1 cellular context compared by ENCODE assay signal in the genomic region with DNA sequence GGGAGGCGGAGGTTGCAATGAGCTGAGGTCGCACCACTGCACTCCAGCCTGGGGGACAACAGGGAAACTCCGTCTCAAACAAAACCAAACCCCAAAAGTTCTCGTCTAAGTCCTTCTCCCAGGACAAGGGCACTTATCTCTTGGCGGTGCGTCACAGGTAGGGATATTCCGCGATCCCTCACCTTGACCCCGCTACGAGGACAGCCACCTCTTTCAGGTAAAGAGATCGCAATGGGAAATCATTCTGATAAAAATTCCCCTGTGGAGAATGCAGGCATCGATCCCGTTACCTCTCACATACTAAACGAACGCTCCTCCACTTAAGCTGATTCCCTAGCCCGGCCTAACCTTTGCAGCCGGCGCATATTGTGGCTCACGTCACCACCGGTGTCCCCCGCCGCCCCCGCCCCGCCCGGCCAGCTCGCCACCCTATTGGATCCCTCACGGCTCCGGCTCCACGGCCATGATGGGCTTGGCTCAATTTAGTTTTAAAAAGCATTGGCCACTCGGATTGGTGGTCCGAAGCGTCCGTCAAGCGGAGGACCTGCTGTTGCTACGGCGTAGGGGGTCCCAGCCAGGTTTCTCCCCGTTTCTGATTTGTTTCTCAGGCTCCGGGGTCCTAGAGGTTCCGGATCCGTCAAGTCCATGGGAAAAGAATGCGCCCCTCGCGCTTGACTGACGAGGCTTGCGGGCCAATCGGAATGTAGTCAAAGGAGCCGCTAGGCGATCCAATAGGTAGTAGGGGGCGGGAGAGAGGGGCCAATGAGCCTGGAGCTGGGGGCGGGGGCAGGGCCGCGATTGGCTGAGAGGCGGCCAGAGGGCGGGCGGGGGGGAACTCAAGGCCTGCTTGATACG.
TF ChIP-seq lines count a peak whose summit lies in the region.

No MANE protein-coding gene starts in this region.

TF ChIP-seq in HepG2, 621 proteins besides CTCF, POLR2A, EP300 and RAD21 (continued from another document and continues in another):
- TF ChIP-seq, protein P1, sequence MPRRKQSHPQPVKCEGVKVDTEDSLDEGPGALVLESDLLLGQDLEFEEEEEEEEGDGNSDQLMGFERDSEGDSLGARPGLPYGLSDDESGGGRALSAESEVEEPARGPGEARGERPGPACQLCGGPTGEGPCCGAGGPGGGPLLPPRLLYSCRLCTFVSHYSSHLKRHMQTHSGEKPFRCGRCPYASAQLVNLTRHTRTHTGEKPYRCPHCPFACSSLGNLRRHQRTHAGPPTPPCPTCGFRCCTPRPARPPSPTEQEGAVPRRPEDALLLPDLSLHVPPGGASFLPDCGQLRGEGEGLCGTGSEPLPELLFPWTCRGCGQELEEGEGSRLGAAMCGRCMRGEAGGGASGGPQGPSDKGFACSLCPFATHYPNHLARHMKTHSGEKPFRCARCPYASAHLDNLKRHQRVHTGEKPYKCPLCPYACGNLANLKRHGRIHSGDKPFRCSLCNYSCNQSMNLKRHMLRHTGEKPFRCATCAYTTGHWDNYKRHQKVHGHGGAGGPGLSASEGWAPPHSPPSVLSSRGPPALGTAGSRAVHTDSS (CRISPR knock-in tag; conservative IDR thresholded peaks at IDR 0.05), result no peak
- TF ChIP-seq RBM39 (IDR thresholded peaks at IDR 0.05; ENCODE audit: low read depth, low read length, poor library complexity, severe bottlenecking) (peak; percentile 32), RFX3 (CRISPR knock-in tag; IDR thresholded peaks at IDR 0.05) (no peak), ZNF83 (CRISPR knock-in tag; IDR thresholded peaks at IDR 0.05; ENCODE audit: borderline replicate concordance) (no peak), NFKB2 (CRISPR knock-in tag; IDR thresholded peaks at IDR 0.05; ENCODE audit: borderline replicate concordance) (0 out of 2 replicates have a peak, but pooled peaks have one; percentile 17), ZNF333 (CRISPR knock-in tag; IDR thresholded peaks at IDR 0.05; ENCODE audit: borderline replicate concordance) (no peak), ZNF335 (CRISPR knock-in tag; IDR thresholded peaks at IDR 0.05) (peak; percentile 81), NFYB (CRISPR knock-in tag; IDR thresholded peaks at IDR 0.05) (peak; percentile 81), ATF7-NPFF (CRISPR knock-in tag; IDR thresholded peaks at IDR 0.05; ENCODE audit: low read depth) (0 out of 2 replicates have a peak, but pooled peaks have one; percentile 41), MAFF (IDR thresholded peaks at IDR 0.05; ENCODE audit: low read depth, low read length) (no peak), TBX3 (IDR thresholded peaks at IDR 0.05; ENCODE audit: borderline replicate concordance) (no peak), ZSCAN29 (CRISPR knock-in tag; conservative IDR thresholded peaks at IDR 0.05) (0 out of 2 replicates have a peak, but pooled peaks have one; percentile 20), ZNF337 (CRISPR knock-in tag; IDR thresholded peaks at IDR 0.05; ENCODE audit: borderline replicate concordance, low read depth) (no peak), SP4 (CRISPR knock-in tag; IDR thresholded peaks at IDR 0.05) (peak; percentile 71), ZBTB7B (CRISPR knock-in tag; IDR thresholded peaks at IDR 0.05) (peak; percentile 62; the same call in 1 of the 2 replicates)
- TF ChIP-seq, protein P2, sequence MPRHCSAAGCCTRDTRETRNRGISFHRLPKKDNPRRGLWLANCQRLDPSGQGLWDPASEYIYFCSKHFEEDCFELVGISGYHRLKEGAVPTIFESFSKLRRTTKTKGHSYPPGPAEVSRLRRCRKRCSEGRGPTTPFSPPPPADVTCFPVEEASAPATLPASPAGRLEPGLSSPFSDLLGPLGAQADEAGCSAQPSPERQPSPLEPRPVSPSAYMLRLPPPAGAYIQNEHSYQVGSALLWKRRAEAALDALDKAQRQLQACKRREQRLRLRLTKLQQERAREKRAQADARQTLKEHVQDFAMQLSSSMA (CRISPR knock-in tag; IDR thresholded peaks at IDR 0.05), result no peak
- TF ChIP-seq, protein P3, sequence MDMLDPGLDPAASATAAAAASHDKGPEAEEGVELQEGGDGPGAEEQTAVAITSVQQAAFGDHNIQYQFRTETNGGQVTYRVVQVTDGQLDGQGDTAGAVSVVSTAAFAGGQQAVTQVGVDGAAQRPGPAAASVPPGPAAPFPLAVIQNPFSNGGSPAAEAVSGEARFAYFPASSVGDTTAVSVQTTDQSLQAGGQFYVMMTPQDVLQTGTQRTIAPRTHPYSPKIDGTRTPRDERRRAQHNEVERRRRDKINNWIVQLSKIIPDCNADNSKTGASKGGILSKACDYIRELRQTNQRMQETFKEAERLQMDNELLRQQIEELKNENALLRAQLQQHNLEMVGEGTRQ (IDR thresholded peaks at IDR 0.05; ENCODE audit: low read depth, low read length), result no peak
- TF ChIP-seq, protein P3 (CRISPR knock-in tag; IDR thresholded peaks at IDR 0.05; ENCODE audit: borderline replicate concordance), result no peak
- TF ChIP-seq, protein P4, sequence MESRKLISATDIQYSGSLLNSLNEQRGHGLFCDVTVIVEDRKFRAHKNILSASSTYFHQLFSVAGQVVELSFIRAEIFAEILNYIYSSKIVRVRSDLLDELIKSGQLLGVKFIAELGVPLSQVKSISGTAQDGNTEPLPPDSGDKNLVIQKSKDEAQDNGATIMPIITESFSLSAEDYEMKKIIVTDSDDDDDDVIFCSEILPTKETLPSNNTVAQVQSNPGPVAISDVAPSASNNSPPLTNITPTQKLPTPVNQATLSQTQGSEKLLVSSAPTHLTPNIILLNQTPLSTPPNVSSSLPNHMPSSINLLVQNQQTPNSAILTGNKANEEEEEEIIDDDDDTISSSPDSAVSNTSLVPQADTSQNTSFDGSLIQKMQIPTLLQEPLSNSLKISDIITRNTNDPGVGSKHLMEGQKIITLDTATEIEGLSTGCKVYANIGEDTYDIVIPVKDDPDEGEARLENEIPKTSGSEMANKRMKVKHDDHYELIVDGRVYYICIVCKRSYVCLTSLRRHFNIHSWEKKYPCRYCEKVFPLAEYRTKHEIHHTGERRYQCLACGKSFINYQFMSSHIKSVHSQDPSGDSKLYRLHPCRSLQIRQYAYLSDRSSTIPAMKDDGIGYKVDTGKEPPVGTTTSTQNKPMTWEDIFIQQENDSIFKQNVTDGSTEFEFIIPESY (CRISPR knock-in tag; IDR thresholded peaks at IDR 0.05), result 0 out of 2 replicates have a peak, but pooled peaks have one; percentile 9
- TF ChIP-seq, protein P5, sequence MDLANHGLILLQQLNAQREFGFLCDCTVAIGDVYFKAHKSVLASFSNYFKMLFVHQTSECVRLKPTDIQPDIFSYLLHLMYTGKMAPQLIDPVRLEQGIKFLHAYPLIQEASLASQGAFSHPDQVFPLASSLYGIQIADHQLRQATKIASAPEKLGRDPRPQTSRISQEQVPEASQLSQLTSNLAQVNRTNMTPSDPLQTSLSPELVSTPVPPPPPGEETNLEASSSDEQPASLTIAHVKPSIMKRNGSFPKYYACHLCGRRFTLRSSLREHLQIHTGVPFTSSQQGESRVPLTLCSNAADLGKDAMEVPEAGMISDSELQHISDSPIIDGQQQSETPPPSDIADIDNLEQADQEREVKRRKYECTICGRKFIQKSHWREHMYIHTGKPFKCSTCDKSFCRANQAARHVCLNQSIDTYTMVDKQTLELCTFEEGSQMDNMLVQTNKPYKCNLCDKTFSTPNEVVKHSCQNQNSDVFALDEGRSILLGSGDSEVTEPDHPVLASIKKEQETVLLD (CRISPR knock-in tag; IDR thresholded peaks at IDR 0.05; ENCODE audit: low read depth), result peak; percentile 38; the same call in 1 of the 2 replicates
- TF ChIP-seq, protein P6, sequence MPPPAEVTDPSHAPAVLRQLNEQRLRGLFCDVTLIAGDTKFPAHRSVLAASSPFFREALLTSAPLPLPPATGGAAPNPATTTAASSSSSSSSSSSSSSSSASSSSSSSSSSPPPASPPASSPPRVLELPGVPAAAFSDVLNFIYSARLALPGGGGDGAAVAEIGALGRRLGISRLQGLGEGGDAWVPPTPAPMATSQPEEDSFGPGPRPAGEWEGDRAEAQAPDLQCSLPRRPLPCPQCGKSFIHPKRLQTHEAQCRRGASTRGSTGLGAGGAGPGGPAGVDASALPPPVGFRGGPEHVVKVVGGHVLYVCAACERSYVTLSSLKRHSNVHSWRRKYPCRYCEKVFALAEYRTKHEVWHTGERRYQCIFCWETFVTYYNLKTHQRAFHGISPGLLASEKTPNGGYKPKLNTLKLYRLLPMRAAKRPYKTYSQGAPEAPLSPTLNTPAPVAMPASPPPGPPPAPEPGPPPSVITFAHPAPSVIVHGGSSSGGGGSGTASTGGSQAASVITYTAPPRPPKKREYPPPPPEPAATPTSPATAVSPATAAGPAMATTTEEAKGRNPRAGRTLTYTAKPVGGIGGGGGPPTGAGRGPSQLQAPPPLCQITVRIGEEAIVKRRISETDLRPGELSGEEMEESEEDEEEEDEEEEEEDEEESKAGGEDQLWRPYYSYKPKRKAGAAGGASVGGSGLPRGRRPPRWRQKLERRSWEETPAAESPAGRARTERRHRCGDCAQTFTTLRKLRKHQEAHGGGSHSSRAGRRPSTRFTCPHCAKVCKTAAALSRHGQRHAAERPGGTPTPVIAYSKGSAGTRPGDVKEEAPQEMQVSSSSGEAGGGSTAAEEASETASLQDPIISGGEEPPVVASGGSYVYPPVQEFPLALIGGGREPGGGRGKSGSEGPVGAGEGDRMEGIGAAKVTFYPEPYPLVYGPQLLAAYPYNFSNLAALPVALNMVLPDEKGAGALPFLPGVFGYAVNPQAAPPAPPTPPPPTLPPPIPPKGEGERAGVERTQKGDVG (CRISPR knock-in tag; IDR thresholded peaks at IDR 0.05; ENCODE audit: borderline replicate concordance), result peak; percentile 31; the same call in 1 of the 2 replicates
- TF ChIP-seq, protein P7, sequence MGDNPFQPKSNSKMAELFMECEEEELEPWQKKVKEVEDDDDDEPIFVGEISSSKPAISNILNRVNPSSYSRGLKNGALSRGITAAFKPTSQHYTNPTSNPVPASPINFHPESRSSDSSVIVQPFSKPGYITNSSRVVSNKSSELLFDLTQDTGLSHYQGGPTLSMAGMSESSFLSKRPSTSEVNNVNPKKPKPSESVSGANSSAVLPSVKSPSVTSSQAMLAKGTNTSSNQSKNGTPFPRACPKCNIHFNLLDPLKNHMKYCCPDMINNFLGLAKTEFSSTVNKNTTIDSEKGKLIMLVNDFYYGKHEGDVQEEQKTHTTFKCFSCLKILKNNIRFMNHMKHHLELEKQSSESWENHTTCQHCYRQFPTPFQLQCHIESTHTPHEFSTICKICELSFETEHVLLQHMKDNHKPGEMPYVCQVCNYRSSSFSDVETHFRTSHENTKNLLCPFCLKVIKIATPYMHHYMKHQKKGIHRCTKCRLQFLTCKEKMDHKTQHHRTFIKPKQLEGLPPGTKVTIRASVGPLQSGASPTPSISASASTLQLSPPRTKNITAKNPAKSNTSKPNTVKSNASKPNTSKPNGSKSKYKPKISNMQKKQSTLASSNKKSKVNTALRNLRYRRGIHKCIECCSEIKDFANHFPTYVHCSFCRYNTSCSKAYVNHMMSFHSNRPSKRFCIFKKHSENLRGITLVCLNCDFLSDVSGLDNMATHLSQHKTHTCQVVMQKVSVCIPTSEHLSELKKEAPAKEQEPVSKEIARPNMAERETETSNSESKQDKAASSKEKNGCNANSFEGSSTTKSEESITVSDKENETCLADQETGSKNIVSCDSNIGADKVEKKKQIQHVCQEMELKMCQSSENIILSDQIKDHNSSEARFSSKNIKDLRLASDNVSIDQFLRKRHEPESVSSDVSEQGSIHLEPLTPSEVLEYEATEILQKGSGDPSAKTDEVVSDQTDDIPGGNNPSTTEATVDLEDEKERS (CRISPR knock-in tag; IDR thresholded peaks at IDR 0.05), result 0 out of 2 replicates have a peak, but pooled peaks have one; percentile 30
- TF ChIP-seq, protein P8, sequence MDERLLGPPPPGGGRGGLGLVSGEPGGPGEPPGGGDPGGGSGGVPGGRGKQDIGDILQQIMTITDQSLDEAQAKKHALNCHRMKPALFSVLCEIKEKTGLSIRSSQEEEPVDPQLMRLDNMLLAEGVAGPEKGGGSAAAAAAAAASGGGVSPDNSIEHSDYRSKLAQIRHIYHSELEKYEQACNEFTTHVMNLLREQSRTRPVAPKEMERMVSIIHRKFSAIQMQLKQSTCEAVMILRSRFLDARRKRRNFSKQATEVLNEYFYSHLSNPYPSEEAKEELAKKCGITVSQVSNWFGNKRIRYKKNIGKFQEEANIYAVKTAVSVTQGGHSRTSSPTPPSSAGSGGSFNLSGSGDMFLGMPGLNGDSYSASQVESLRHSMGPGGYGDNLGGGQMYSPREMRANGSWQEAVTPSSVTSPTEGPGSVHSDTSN (CRISPR knock-in tag; IDR thresholded peaks at IDR 0.05), result peak; percentile 92
- TF ChIP-seq, protein P9, sequence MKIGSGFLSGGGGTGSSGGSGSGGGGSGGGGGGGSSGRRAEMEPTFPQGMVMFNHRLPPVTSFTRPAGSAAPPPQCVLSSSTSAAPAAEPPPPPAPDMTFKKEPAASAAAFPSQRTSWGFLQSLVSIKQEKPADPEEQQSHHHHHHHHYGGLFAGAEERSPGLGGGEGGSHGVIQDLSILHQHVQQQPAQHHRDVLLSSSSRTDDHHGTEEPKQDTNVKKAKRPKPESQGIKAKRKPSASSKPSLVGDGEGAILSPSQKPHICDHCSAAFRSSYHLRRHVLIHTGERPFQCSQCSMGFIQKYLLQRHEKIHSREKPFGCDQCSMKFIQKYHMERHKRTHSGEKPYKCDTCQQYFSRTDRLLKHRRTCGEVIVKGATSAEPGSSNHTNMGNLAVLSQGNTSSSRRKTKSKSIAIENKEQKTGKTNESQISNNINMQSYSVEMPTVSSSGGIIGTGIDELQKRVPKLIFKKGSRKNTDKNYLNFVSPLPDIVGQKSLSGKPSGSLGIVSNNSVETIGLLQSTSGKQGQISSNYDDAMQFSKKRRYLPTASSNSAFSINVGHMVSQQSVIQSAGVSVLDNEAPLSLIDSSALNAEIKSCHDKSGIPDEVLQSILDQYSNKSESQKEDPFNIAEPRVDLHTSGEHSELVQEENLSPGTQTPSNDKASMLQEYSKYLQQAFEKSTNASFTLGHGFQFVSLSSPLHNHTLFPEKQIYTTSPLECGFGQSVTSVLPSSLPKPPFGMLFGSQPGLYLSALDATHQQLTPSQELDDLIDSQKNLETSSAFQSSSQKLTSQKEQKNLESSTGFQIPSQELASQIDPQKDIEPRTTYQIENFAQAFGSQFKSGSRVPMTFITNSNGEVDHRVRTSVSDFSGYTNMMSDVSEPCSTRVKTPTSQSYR (CRISPR knock-in tag; IDR thresholded peaks at IDR 0.05; ENCODE audit: borderline replicate concordance), result no peak; the same call in 1 of the 2 replicates
- TF ChIP-seq, protein P10, sequence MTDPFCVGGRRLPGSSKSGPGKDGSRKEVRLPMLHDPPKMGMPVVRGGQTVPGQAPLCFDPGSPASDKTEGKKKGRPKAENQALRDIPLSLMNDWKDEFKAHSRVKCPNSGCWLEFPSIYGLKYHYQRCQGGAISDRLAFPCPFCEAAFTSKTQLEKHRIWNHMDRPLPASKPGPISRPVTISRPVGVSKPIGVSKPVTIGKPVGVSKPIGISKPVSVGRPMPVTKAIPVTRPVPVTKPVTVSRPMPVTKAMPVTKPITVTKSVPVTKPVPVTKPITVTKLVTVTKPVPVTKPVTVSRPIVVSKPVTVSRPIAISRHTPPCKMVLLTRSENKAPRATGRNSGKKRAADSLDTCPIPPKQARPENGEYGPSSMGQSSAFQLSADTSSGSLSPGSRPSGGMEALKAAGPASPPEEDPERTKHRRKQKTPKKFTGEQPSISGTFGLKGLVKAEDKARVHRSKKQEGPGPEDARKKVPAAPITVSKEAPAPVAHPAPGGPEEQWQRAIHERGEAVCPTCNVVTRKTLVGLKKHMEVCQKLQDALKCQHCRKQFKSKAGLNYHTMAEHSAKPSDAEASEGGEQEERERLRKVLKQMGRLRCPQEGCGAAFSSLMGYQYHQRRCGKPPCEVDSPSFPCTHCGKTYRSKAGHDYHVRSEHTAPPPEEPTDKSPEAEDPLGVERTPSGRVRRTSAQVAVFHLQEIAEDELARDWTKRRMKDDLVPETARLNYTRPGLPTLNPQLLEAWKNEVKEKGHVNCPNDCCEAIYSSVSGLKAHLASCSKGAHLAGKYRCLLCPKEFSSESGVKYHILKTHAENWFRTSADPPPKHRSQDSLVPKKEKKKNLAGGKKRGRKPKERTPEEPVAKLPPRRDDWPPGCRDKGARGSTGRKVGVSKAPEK (CRISPR knock-in tag; IDR thresholded peaks at IDR 0.05; ENCODE audit: borderline replicate concordance), result no peak
